In genomic region chr6:33161354-33162320, GRCh38 we compare ENCODE assay signal across 8 cellular contexts. TPM values are rescaled to one million over a fixed set of nuclear protein-coding genes. Genes with fewer than 3 reads are reported as not detected.
DNase-seq lines count a peak whose midpoint lies in the region; ATAC-seq and TF ChIP-seq lines count a peak whose summit lies in the region.

No MANE protein-coding gene starts in this region.

- no peaks in the 10 kb centered on the region for H3K36me3 Mint-ChIP-seq in GM23338 (ENCODE audit: low read depth)
- no peaks in the 10 kb centered on the region for H3K36me3 Mint-ChIP-seq in activated CD4-positive, alpha-beta T cell treated with anti-CD3 and anti-CD28 coated beads, Interleukin-2, amount 10 ng/mL, durations not matched to agents 24 days and 14 days (ENCODE audit: low read depth)

- H3K27me3 Mint-ChIP-seq in GM23338 (ENCODE audit: insufficient read depth, low read depth, poor library complexity) = peaks cover 23% of the 10 kb centered on the region
- peaks cover under 1% of the 10 kb centered on the region for H3K27me3 Mint-ChIP-seq in activated CD4-positive, alpha-beta T cell treated with anti-CD3 and anti-CD28 coated beads, Interleukin-2, amount 10 ng/mL, durations not matched to agents 24 days and 14 days

- peak; percentile 84 to 92 for TF ChIP-seq CTCF in GM23338 (conservative IDR thresholded peaks at IDR 0.05; ENCODE audit: low read depth in 2 of 2)
- peak; percentile 95 for TF ChIP-seq CTCF in coronary artery (IDR thresholded peaks at IDR 0.05)
- TF ChIP-seq CTCF in left lung (IDR thresholded peaks at IDR 0.05) = peak; percentile 87 to 93

- H2AFZ ChIP-seq in GM23338 = peak overlapping the region; percentile 97

- intact Hi-C loops in activated CD4-positive, alpha-beta T cell treated with anti-CD3 and anti-CD28 coated beads, Interleukin-2, amount 10 ng/mL, durations not matched to agents 24 days and 14 days (cut with micrococcal nuclease) = loop anchor here (1.0 to 5.0 kb wide), 3 partner anchors 35 to 87 kb away; no protein-coding TSS in a partner anchor
- intact Hi-C loops in left lung (cut with DNase I) = loop anchor here in 1 of 2 donors (10.0 kb wide), 1 partner anchor 83 kb away; no protein-coding TSS in a partner anchor

- H3K79me2 ChIP-seq in GM23338 (replicated peaks; ENCODE audit: insufficient read depth) = no peaks in the 10 kb centered on the region

- peaks cover 12% of the 10 kb centered on the region for H3K4me1 ChIP-seq in GM23338 (ENCODE audit: insufficient read depth)
- peaks cover 6 to 12% of the 10 kb centered on the region in 2 donors for H3K4me1 ChIP-seq in left lung

- H3K4me3 ChIP-seq in GM23338 (peak overlapping the region; percentile 75), coronary artery (peak overlapping the region; percentile 65), left lung (peak overlapping the region; percentile 32 to 48)

- ATAC-seq in GM23338 (peak; percentile 90), left lung (peak; percentile 97), HG02852 (IDR thresholded peaks at IDR 0.05; ENCODE audit: unreplicated experiment) (no peak)

- peaks cover 18% of the 10 kb centered on the region for H3K4me1 Mint-ChIP-seq in GM23338
- peaks cover 14% of the 10 kb centered on the region for H3K4me1 Mint-ChIP-seq in activated CD4-positive, alpha-beta T cell treated with anti-CD3 and anti-CD28 coated beads, Interleukin-2, amount 10 ng/mL, durations not matched to agents 24 days and 14 days

- no peaks in the 10 kb centered on the region for H3K9me2 ChIP-seq in GM23338 (ENCODE audit: insufficient read depth)

- 0 out of 2 replicates have a peak, but pooled peaks cover 3% of the 10 kb centered on the region for H3F3A ChIP-seq in GM23338 (replicated peaks; ENCODE audit: low read depth)

- H3K4me2 ChIP-seq in GM23338 = peak overlapping the region; percentile 81

- no peaks in the 10 kb centered on the region for H3K36me3 ChIP-seq in GM23338 (ENCODE audit: insufficient read depth)
- no peaks in the 10 kb centered on the region for H3K36me3 ChIP-seq in left lung

- no peaks in the 10 kb centered on the region for H4K20me1 ChIP-seq in GM23338 (replicated peaks; ENCODE audit: insufficient read depth)

- DNase-seq in COLO668 (lab: John Stamatoyannopoulos, UW; ENCODE audit: unreplicated experiment) (peak; percentile 42), GM23338 (ENCODE audit: low spot score) (peak; percentile 79), NCI-H2227 treated with DMSO at 0.1 percent for 48 hours (lab: John Stamatoyannopoulos, UW) (peak; percentile 47), coronary artery (ENCODE audit: low spot score) (peak; percentile 88), left lung (peak; percentile 83 to 98)
- peak; percentile 96 for DNase-seq in activated CD4-positive, alpha-beta T cell treated with anti-CD3 and anti-CD28 coated beads, Interleukin-2, amount 10 ng/mL, durations not matched to agents 24 days and 14 days
- peak; percentile 79 for DNase-seq in stimulated activated CD4-positive, alpha-beta T cell treated with anti-CD3 and anti-CD28 coated beads, Interleukin-1b, Interleukin-23, amount 100 ng/mL, for 48 hours

- no peaks in the 10 kb centered on the region for H3K9me3 Mint-ChIP-seq in GM23338
- H3K9me3 Mint-ChIP-seq in activated CD4-positive, alpha-beta T cell treated with anti-CD3 and anti-CD28 coated beads, Interleukin-2, amount 10 ng/mL, durations not matched to agents 24 days and 14 days = no peaks in the 10 kb centered on the region

- H3K27ac ChIP-seq in GM23338 (ENCODE audit: low read depth) (no peak overlapping the region), coronary artery (peak overlapping the region in 1 of 2 donors; percentile 75), left lung (peak overlapping the region; percentile 3 to 44)

- peaks cover 15% of the 10 kb centered on the region for H3K27me3 ChIP-seq in GM23338 (ENCODE audit: insufficient read depth)
- no peaks in the 10 kb centered on the region for H3K27me3 ChIP-seq in left lung

- H3K27ac Mint-ChIP-seq in GM23338 = no peak overlapping the region
- peak overlapping the region; percentile 86 for H3K27ac Mint-ChIP-seq in activated CD4-positive, alpha-beta T cell treated with anti-CD3 and anti-CD28 coated beads, Interleukin-2, amount 10 ng/mL, durations not matched to agents 24 days and 14 days

- no peaks in the 10 kb centered on the region for H3K9me3 ChIP-seq in left lung

- peak overlapping the region; percentile 84 for H3K4me3 Mint-ChIP-seq in GM23338
- peak overlapping the region; percentile 87 for H3K4me3 Mint-ChIP-seq in activated CD4-positive, alpha-beta T cell treated with anti-CD3 and anti-CD28 coated beads, Interleukin-2, amount 10 ng/mL, durations not matched to agents 24 days and 14 days

TF ChIP-seq in GM23338, 12 proteins besides CTCF, POLR2A, EP300 and RAD21:
- TF ChIP-seq POLR2AphosphoS5 (IDR thresholded peaks at IDR 0.05; ENCODE audit: low read depth) = peak; percentile 42; the same call in 1 of the 2 replicates
- no peak for TF ChIP-seq CREB1 (CRISPR knock-in tag; IDR thresholded peaks at IDR 0.05; ENCODE audit: low read depth)

RNA-seq across cellular contexts. Expression of gene COL11A2, which starts 30.6 kb away (rescaled TPM):
- total RNA-seq in GM23338 (2014; rRNA removed; shearing (Covaris generic)) = 1.3 and 2.7 TPM in 2 replicates
- polyA plus RNA-seq in GM23338 (2016; fragmentation: Nextera tagmentation; extraction: Ambion mirVana) = 1.6 and 2.2 TPM in 2 replicates
- total RNA-seq in activated CD4-positive, alpha-beta T cell treated with anti-CD3 and anti-CD28 coated beads, Interleukin-2, amount 10 ng/mL, durations not matched to agents 24 days and 14 days = 0.47 and 0.56 TPM in 2 replicates
- under 1 TPM; 0.45 to 0.87 TPM for total RNA-seq in left lung

RNA-seq across cellular contexts. Expression of gene RXRB, which starts 38.8 kb away (rescaled TPM):
- total RNA-seq in GM23338 (2014; rRNA removed; shearing (Covaris generic)) = 11.3 and 11.6 TPM in 2 replicates
- 6.7 and 6.9 TPM in 2 replicates for polyA plus RNA-seq in GM23338 (2016; fragmentation: Nextera tagmentation; extraction: Ambion mirVana)
- 46.6 and 48.0 TPM in 2 replicates for total RNA-seq in activated CD4-positive, alpha-beta T cell treated with anti-CD3 and anti-CD28 coated beads, Interleukin-2, amount 10 ng/mL, durations not matched to agents 24 days and 14 days
- 10 to 100 TPM; 35.4 to 37.1 TPM for total RNA-seq in left lung

RNA-seq across cellular contexts. Expression of gene SLC39A7, which starts 39.0 kb away (rescaled TPM):
- 75.9 and 79.9 TPM in 2 replicates for total RNA-seq in GM23338 (2014; rRNA removed; shearing (Covaris generic))
- 9.0 and 9.2 TPM in 2 replicates for polyA plus RNA-seq in GM23338 (2016; fragmentation: Nextera tagmentation; extraction: Ambion mirVana)
- total RNA-seq in activated CD4-positive, alpha-beta T cell treated with anti-CD3 and anti-CD28 coated beads, Interleukin-2, amount 10 ng/mL, durations not matched to agents 24 days and 14 days = 61.7 and 63.9 TPM in 2 replicates
- 100 to 1,000 TPM; 131 to 149 TPM for total RNA-seq in left lung

RNA-seq across cellular contexts. Expression of gene HSD17B8, which starts 42.8 kb away (rescaled TPM):
- 8.9 and 16.0 TPM in 2 replicates for total RNA-seq in GM23338 (2014; rRNA removed; shearing (Covaris generic))
- 4.3 and 5.6 TPM in 2 replicates for polyA plus RNA-seq in GM23338 (2016; fragmentation: Nextera tagmentation; extraction: Ambion mirVana)
- total RNA-seq in activated CD4-positive, alpha-beta T cell treated with anti-CD3 and anti-CD28 coated beads, Interleukin-2, amount 10 ng/mL, durations not matched to agents 24 days and 14 days = 18.2 and 18.3 TPM in 2 replicates
- total RNA-seq in left lung = 10 to 100 TPM; 13.5 to 14.0 TPM

RNA-seq across cellular contexts. Expression of gene RING1, which starts 46.7 kb away (rescaled TPM):
- total RNA-seq in GM23338 (2014; rRNA removed; shearing (Covaris generic)) = 8.0 and 16.0 TPM in 2 replicates
- polyA plus RNA-seq in GM23338 (2016; fragmentation: Nextera tagmentation; extraction: Ambion mirVana) = 6.4 and 8.3 TPM in 2 replicates
- total RNA-seq in activated CD4-positive, alpha-beta T cell treated with anti-CD3 and anti-CD28 coated beads, Interleukin-2, amount 10 ng/mL, durations not matched to agents 24 days and 14 days = 44.4 and 47.6 TPM in 2 replicates
- total RNA-seq in left lung = 10 to 100 TPM; 37.4 to 41.4 TPM

Comparison
In these comparisons a context has a peak if more than half of its experiments do, and no peak if none do; other contexts are left out.
1. DNase-seq: peak in every context shown above with its lines; median percentile 96 in activated CD4-positive, alpha-beta T cell treated with anti-CD3 and anti-CD28 coated beads, Interleukin-2, amount 10 ng/mL, durations not matched to agents 24 days and 14 days; 90 in left lung; 88 in coronary artery; 79 in GM23338; 79 in stimulated activated CD4-positive, alpha-beta T cell treated with anti-CD3 and anti-CD28 coated beads, Interleukin-1b, Interleukin-23, amount 100 ng/mL, for 48 hours; 47 in NCI-H2227 treated with DMSO at 0.1 percent for 48 hours; 42 in COLO668.